In genomic region chr6:36319834-36320233, GRCh38 we compare ENCODE assay signal across 20 cellular contexts. TPM values are rescaled to one million over a fixed set of nuclear protein-coding genes. Genes with fewer than 3 reads are reported as not detected.
"Had no signal": no experiment of that assay in that cellular context is flagged by ENCODE, and none has a peak within 500 bp of the region (broad histone marks: within the 10 kb centered on the region; RNA-seq: fewer than 3 reads in every experiment).

No MANE protein-coding gene starts in this region.

- H2AFZ ChIP-seq: PC-9 had no signal

- H3K36me3 ChIP-seq: MG63 had no signal

- H3K4me3 ChIP-seq: MG63, PC-9 had no signal

- H3K27me3 ChIP-seq: MG63 had no signal

- DNase-seq: activated CD4-positive, alpha-beta memory T cell treated with anti-CD3 and anti-CD28 coated beads for 36 hours; activated CD4-positive, alpha-beta T cell treated with anti-CD3 and anti-CD28 coated beads, Interleukin-2, amount 10 ng/mL, durations not matched to agents 7 days and 5 days; activated CD4-positive, CD25-positive, alpha-beta regulatory T cell; activated gamma-delta T cell; activated naive CD4-positive, alpha-beta T cell treated with anti-CD3 and anti-CD28 coated beads for 36 hours; activated T-cell treated with anti-CD3 and anti-CD28 coated beads for 4 hours; activated T-cell treated with anti-CD3 and anti-CD28 coated beads, Interleukin-2, amount 50 U/mL, for 48 hours; amygdala; MG63; NCI-H1048; NCI-H1930; NCI-H2171; SIG-M5; T-helper 17 cell; T-helper 9 cell had no signal

- ATAC-seq: activated T-helper 17 cell treated with anti-CD3 and anti-CD28 coated beads, Interleukin-2, amount 50 U/mL, for 72 hours; T-helper 17 cell had no signal

- H3K27ac ChIP-seq: PC-9 had no signal

- H3K4me2 ChIP-seq: PC-9 had no signal

- H3K9me3 ChIP-seq: MG63 had no signal

RNA-seq across cellular contexts. Expression of gene BNIP5, which starts 16.9 kb away (rescaled TPM):
- total RNA-seq: activated CD4-positive, alpha-beta memory T cell treated with anti-CD3 and anti-CD28 coated beads for 36 hours; activated CD4-positive, alpha-beta T cell treated with anti-CD3 and anti-CD28 coated beads, Interleukin-2, amount 10 ng/mL, durations not matched to agents 7 days and 5 days; activated CD8-positive, alpha-beta memory T cell treated with anti-CD3 and anti-CD28 coated beads for 36 hours; activated naive CD4-positive, alpha-beta T cell treated with anti-CD3 and anti-CD28 coated beads for 36 hours; activated T-helper 17 cell treated with anti-CD3 and anti-CD28 coated beads, Interleukin-2, amount 50 U/mL, for 72 hours; astrocyte; PC-9; RPMI7951; T-helper 17 cell had no signal

RNA-seq across cellular contexts. Expression of gene PNPLA1, which starts 50.0 kb away (rescaled TPM):
- total RNA-seq: activated CD4-positive, alpha-beta memory T cell treated with anti-CD3 and anti-CD28 coated beads for 36 hours; activated CD4-positive, alpha-beta T cell treated with anti-CD3 and anti-CD28 coated beads, Interleukin-2, amount 10 ng/mL, durations not matched to agents 7 days and 5 days; activated CD8-positive, alpha-beta memory T cell treated with anti-CD3 and anti-CD28 coated beads for 36 hours; activated naive CD4-positive, alpha-beta T cell treated with anti-CD3 and anti-CD28 coated beads for 36 hours; activated T-helper 17 cell treated with anti-CD3 and anti-CD28 coated beads, Interleukin-2, amount 50 U/mL, for 72 hours; astrocyte; RPMI7951 had no signal
